ENCODE assay signal across 21 cellular contexts in genomic region chr6:13831623-13832022, GRCh38. TPM values are rescaled to one million over a fixed set of nuclear protein-coding genes. Genes with fewer than 3 reads are reported as not detected.
DNase-seq lines count a peak whose midpoint lies in the region; ATAC-seq and TF ChIP-seq lines count a peak whose summit lies in the region.
"Had no signal": no experiment of that assay in that cellular context is flagged by ENCODE, and none has a peak within 500 bp of the region (broad histone marks: within the 10 kb centered on the region; RNA-seq: fewer than 3 reads in every experiment).

No MANE protein-coding gene starts in this region.

- H3K36me3 ChIP-seq in OCI-LY3 (replicated peaks; ENCODE audit: low read depth, low read length), result no peaks in the 10 kb centered on the region
- H3K36me3 ChIP-seq in gastrocnemius medialis, result no peaks in the 10 kb centered on the region
- H3K36me3 ChIP-seq: adrenal gland, heart right ventricle, suprapubic skin had no signal

- H3K9ac ChIP-seq in OCI-LY3 (ENCODE audit: low read length), result peak overlapping the region; percentile 17; the same call in 1 of the 2 replicates

- H3K79me2 ChIP-seq in OCI-LY3 (ENCODE audit: low read length), result no peaks in the 10 kb centered on the region

- TF ChIP-seq POLR2A in gastrocnemius medialis (IDR thresholded peaks at IDR 0.05), result no peak

- no peaks in the 10 kb centered on the region for H3K9me3 ChIP-seq in OCI-LY3 (ENCODE audit: insufficient read depth, low read length)
- no peaks in the 10 kb centered on the region for H3K9me3 ChIP-seq in gastrocnemius medialis
- H3K9me3 ChIP-seq: adrenal gland, suprapubic skin had no signal

- DNase-seq in GM12865 (ENCODE audit: low read depth), result peak; percentile 63
- no peak for DNase-seq in activated naive CD4-positive, alpha-beta T cell treated with Interleukin-2 at 50 U/mL for 16 hours
- no peak for DNase-seq in gastrocnemius medialis
- DNase-seq in NCI-H128 (lab: John Stamatoyannopoulos, UW; ENCODE audit: unreplicated experiment), result no peak
- DNase-seq in coronary artery (ENCODE audit: low spot score), result no peak
- DNase-seq: adrenal gland; caudate nucleus; COR-L47; effector memory CD8-positive, alpha-beta T cell; heart right ventricle; naive thymus-derived CD8-positive, alpha-beta T cell; NCI-H1930; NCI-H446; SHP77; stimulated activated CD4-positive, alpha-beta T cell treated with anti-CD3 and anti-CD28 coated beads, Interleukin-4, amount 100 ng/mL, for 1 hour; T-helper 2 cell had no signal

- H3K4me1 ChIP-seq in OCI-LY3 (ENCODE audit: low read length) (peaks cover 43% of the 10 kb centered on the region), gastrocnemius medialis (no peaks in the 10 kb centered on the region)
- H3K4me1 ChIP-seq: adrenal gland, suprapubic skin had no signal

- no peaks in the 10 kb centered on the region for H3K27me3 ChIP-seq in OCI-LY3 (ENCODE audit: low read depth, low read length)
- H3K27me3 ChIP-seq in gastrocnemius medialis, result no peaks in the 10 kb centered on the region
- H3K27me3 ChIP-seq: adrenal gland, suprapubic skin had no signal

- H3K4me2 ChIP-seq in OCI-LY3 (ENCODE audit: low read length), result peak overlapping the region; percentile 57

- TF ChIP-seq CTCF in GM12865 (IDR thresholded peaks at IDR 0.05; ENCODE audit: insufficient read depth, low read depth, low read length, missing control alignments) (no peak), OCI-LY3 (IDR thresholded peaks at IDR 0.05; ENCODE audit: low read depth, low read length) (no peak), gastrocnemius medialis (IDR thresholded peaks at IDR 0.05 in 4 of 5, conservative IDR thresholded peaks at IDR 0.05 in 1 of 5) (no peak), coronary artery (IDR thresholded peaks at IDR 0.05) (no peak)

- in situ Hi-C loops in gastrocnemius medialis (cut with MboI; ENCODE audit: low sequenced_read_pairs in 4 of 4), result no loop called here

- H3K4me3 ChIP-seq in GM12865 (ENCODE audit: low read depth, low read length), result no peak overlapping the region
- H3K4me3 ChIP-seq in OCI-LY3 (ENCODE audit: low read length), result peak overlapping the region; percentile 55; the same call in 1 of the 2 replicates
- no peak overlapping the region for H3K4me3 ChIP-seq in gastrocnemius medialis
- no peak overlapping the region for H3K4me3 ChIP-seq in coronary artery
- H3K4me3 ChIP-seq: adrenal gland, heart right ventricle, skin epidermis, suprapubic skin had no signal

- intact Hi-C loops in gastrocnemius medialis (cut with DNase I; ENCODE audit: low total_unique reads), result no loop called here

- H2AFZ ChIP-seq in OCI-LY3 (ENCODE audit: low read depth, low read length), result peak overlapping the region; percentile 83; the same call in 1 of the 2 replicates

- H3K27ac ChIP-seq in OCI-LY3 (ENCODE audit: low read length), result peak overlapping the region; percentile 60
- H3K27ac ChIP-seq in gastrocnemius medialis, result no peak overlapping the region
- H3K27ac ChIP-seq in coronary artery, result no peak overlapping the region
- H3K27ac ChIP-seq: adrenal gland, heart right ventricle, skin epidermis, suprapubic skin had no signal

- no peaks in the 10 kb centered on the region for H4K20me1 ChIP-seq in OCI-LY3 (ENCODE audit: insufficient read depth, low read length)

- ATAC-seq in GM19452 (IDR thresholded peaks at IDR 0.05; ENCODE audit: unreplicated experiment) (peak; percentile 51), HG02870 (IDR thresholded peaks at IDR 0.05; ENCODE audit: unreplicated experiment) (peak; percentile 90), gastrocnemius medialis (no peak)
- ATAC-seq: effector memory CD8-positive, alpha-beta T cell; naive thymus-derived CD8-positive, alpha-beta T cell had no signal

RNA-seq across cellular contexts. Expression of gene MCUR1, which starts 17.3 kb away (rescaled TPM):
- 10 to 100 TPM in 3 of 4 donors, 1 to 10 TPM in 1; 9.5 to 29.4 (median 18.1) TPM for total RNA-seq in gastrocnemius medialis

Comparison
In these comparisons a context has a peak if more than half of its experiments do, and no peak if none do; other contexts are left out.
1. ATAC-seq: peak in GM19452 (single experiment) and HG02870 (single experiment); none in gastrocnemius medialis (0 of 2).